In genomic region chr9:125028041-125028440, GRCh38 we compare ENCODE assay signal across 22 cellular contexts.
DNase-seq lines count a peak whose midpoint lies in the region; ATAC-seq, FAIRE-seq and TF ChIP-seq lines count a peak whose summit lies in the region.
"Had no signal": no experiment of that assay in that cellular context is flagged by ENCODE, and none has a peak within 500 bp of the region (broad histone marks: within the 10 kb centered on the region; RNA-seq: fewer than 3 reads in every experiment).

No MANE protein-coding gene starts in this region.

- no peak overlapping the region for H4K5ac ChIP-seq in IMR-90 (ENCODE audit: low read depth, low read length)

- H3K9me3 Mint-ChIP-seq in CD8-positive, alpha-beta memory T cell: no peaks in the 10 kb centered on the region
- H3K9me3 Mint-ChIP-seq: CD4-positive, CD25-positive, alpha-beta regulatory T cell; GM23338; HFFc6 had no signal

- no peak overlapping the region for H2BK20ac ChIP-seq in IMR-90 (ENCODE audit: low read depth, low read length)

- H3K4me1 ChIP-seq in IMR-90 (ENCODE audit: control insufficient read depth, insufficient read depth, low read length) (peaks cover 1% of the 10 kb centered on the region; the same call in 1 of the 2 replicates), HepG2 (ENCODE audit: insufficient read depth, low read length) (no peaks in the 10 kb centered on the region), small intestine (ENCODE audit: control insufficient read depth in 2 of 2, insufficient read depth in 1 of 2, low read depth in 1 of 2, low read length in 1 of 2) (no peaks in the 10 kb centered on the region)
- no peaks in the 10 kb centered on the region for H3K4me1 ChIP-seq in CD8-positive, alpha-beta memory T cell (ENCODE audit: insufficient read depth, low read length)
- H3K4me1 ChIP-seq: BLaER1, Caco-2, HAP-1 had no signal

- peaks cover 0 to 3% (median 0%) of the 10 kb centered on the region in 3 donors for H3K4me1 Mint-ChIP-seq in CD8-positive, alpha-beta memory T cell
- H3K4me1 Mint-ChIP-seq: B cell, GM23338 had no signal

- H3K36me3 ChIP-seq in IMR-90 (ENCODE audit: control insufficient read depth, insufficient read depth, low read length): peaks cover 1% of the 10 kb centered on the region
- peaks cover 3 to 15% of the 10 kb centered on the region in 2 experiments; a peak in 3 of 5 replicates for H3K36me3 ChIP-seq in HepG2 (replicated peaks in 1 of 2; ENCODE audit: control insufficient read depth in 1 of 2, insufficient read depth in 2 of 2, low read length in 2 of 2)
- no peaks in the 10 kb centered on the region for H3K36me3 ChIP-seq in small intestine (ENCODE audit: control insufficient read depth in 2 of 2, insufficient read depth in 2 of 2, low read length in 2 of 2)
- H3K36me3 ChIP-seq in CD8-positive, alpha-beta memory T cell (ENCODE audit: insufficient read depth, low read length): peaks cover 3% of the 10 kb centered on the region

- no peak overlapping the region for H3K23ac ChIP-seq in IMR-90 (ENCODE audit: low read depth, low read length)

- peaks cover 0 to 43% (median 16%) of the 10 kb centered on the region in 3 donors for H3K36me3 Mint-ChIP-seq in CD8-positive, alpha-beta memory T cell

- no peaks in the 10 kb centered on the region; a peak in 1 of 4 replicates for H3K79me1 ChIP-seq in IMR-90 (ENCODE audit: low read depth in 1 of 2, low read length in 2 of 2)

- no peak overlapping the region for H3K14ac ChIP-seq in IMR-90 (replicated peaks; ENCODE audit: low read depth, low read length)

- intact Hi-C loops in IMR-90 (cut with micrococcal nuclease) (no loop called here), HepG2 (cut with micrococcal nuclease; ENCODE audit: unreplicated experiment) (no loop called here)

- TF ChIP-seq CTCF in IMR-90 (conservative IDR thresholded peaks at IDR 0.05; ENCODE audit: low read depth, low read length): no peak
- TF ChIP-seq CTCF in HepG2 (CRISPR knock-in tag; IDR thresholded peaks at IDR 0.05): no peak

- no peak overlapping the region for H2BK5ac ChIP-seq in IMR-90 (ENCODE audit: low read depth, low read length, poor library complexity, severe bottlenecking)

- H4K8ac ChIP-seq in IMR-90 (ENCODE audit: low read depth in 2 of 2, low read length in 2 of 2): no peak overlapping the region

- H3K4me3 Mint-ChIP-seq in CD8-positive, alpha-beta memory T cell: no peak overlapping the region
- H3K4me3 Mint-ChIP-seq: B cell; CD4-positive, CD25-positive, alpha-beta regulatory T cell; GM23338; HFFc6 had no signal

- H3K4me3 ChIP-seq in IMR-90 (ENCODE audit: insufficient read depth, low read depth, low read length) (no peak overlapping the region), HepG2 (replicated peaks in 1 of 3; ENCODE audit: insufficient read depth in 1 of 3, low read depth in 2 of 3, low read length in 3 of 3) (no peak overlapping the region), small intestine (ENCODE audit: low read depth in 1 of 2, low read length in 2 of 2) (no peak overlapping the region)
- H3K4me3 ChIP-seq in CD8-positive, alpha-beta memory T cell (ENCODE audit: low read length): no peak overlapping the region
- H3K4me3 ChIP-seq: BLaER1, GM23338, HAP-1 had no signal

- no TSS peak for BruUV-seq in IMR-90 (replicated peaks; lab: Mats Ljungman, UMichigan)
- no TSS peak for BruUV-seq in HepG2 (replicated peaks; lab: Mats Ljungman, UMichigan)

- TF ChIP-seq RAD21 in IMR-90 (IDR thresholded peaks at IDR 0.05; ENCODE audit: low read length) (no peak), HepG2 (CRISPR knock-in tag; IDR thresholded peaks at IDR 0.05) (no peak)

- H3K27ac ChIP-seq in IMR-90 (ENCODE audit: insufficient read depth, low read length) (no peak overlapping the region), HepG2 (ENCODE audit: extremely low read length, insufficient read depth, low read length) (no peak overlapping the region), small intestine (ENCODE audit: low read depth in 1 of 2, low read length in 1 of 2) (no peak overlapping the region)
- H3K27ac ChIP-seq in CD8-positive, alpha-beta memory T cell (ENCODE audit: low read depth, low read length): no peak overlapping the region
- H3K27ac ChIP-seq: 22Rv1, BLaER1, C4-2B had no signal

- H3K9me1 ChIP-seq in IMR-90 (ENCODE audit: insufficient read depth, low read length): peaks cover 4% of the 10 kb centered on the region; the same call in 1 of the 2 replicates

- H2BK120ac ChIP-seq in IMR-90 (ENCODE audit: low read depth, low read length): no peak overlapping the region

- no peak overlapping the region for H3K4ac ChIP-seq in IMR-90 (ENCODE audit: low read depth, low read length)

- H3K56ac ChIP-seq in IMR-90 (ENCODE audit: extremely low read depth, insufficient read depth, low read length): no peak overlapping the region

- CTCF ChIA-PET in IMR-90 (lab: Yijun Ruan, JAX) (no interaction called here), HepG2 (lab: Yijun Ruan, JAX; ENCODE audit: low intra/inter-chr PET ratio, low total read pairs) (no interaction called here)
- CTCF ChIA-PET in CD8-positive, alpha-beta memory T cell (lab: Charles Lee): no interaction called here

- no peaks in the 10 kb centered on the region for H3K27me3 ChIP-seq in IMR-90 (ENCODE audit: control insufficient read depth, insufficient read depth, low read length)
- H3K27me3 ChIP-seq in HepG2 (ENCODE audit: control insufficient read depth in 1 of 2, insufficient read depth in 2 of 2, low read length in 2 of 2): no peaks in the 10 kb centered on the region
- H3K27me3 ChIP-seq in small intestine (ENCODE audit: control insufficient read depth in 2 of 2, insufficient read depth in 2 of 2, low read length in 2 of 2): no peaks in the 10 kb centered on the region
- H3K27me3 ChIP-seq in CD8-positive, alpha-beta memory T cell (ENCODE audit: insufficient read depth, low read length, poor library complexity, severe bottlenecking): no peaks in the 10 kb centered on the region
- H3K27me3 ChIP-seq: BLaER1 had no signal

- H4K91ac ChIP-seq in IMR-90 (ENCODE audit: insufficient read depth, low read depth, low read length): no peak overlapping the region

- POLR2A ChIA-PET in IMR-90 (lab: Charles Lee; ENCODE audit: unreplicated experiment) (no interaction called here), HepG2 (lab: Yijun Ruan, JAX) (no interaction called here)
- POLR2A ChIA-PET in CD8-positive, alpha-beta memory T cell (lab: Charles Lee): no interaction called here

- dilution Hi-C loops in IMR-90 (cut with HindIII; ENCODE audit: low sequenced_read_pairs, unreplicated experiment): no loop called here

- H2AK9ac ChIP-seq in IMR-90 (replicated peaks; ENCODE audit: low read depth, low read length, poor library complexity): no peak overlapping the region

- H4K20me1 ChIP-seq in IMR-90 (ENCODE audit: insufficient read depth, low read length): no peaks in the 10 kb centered on the region
- no peaks in the 10 kb centered on the region for H4K20me1 ChIP-seq in HepG2 (ENCODE audit: insufficient read depth, low read length)

- TF ChIP-seq POLR2A in IMR-90 (IDR thresholded peaks at IDR 0.05; ENCODE audit: low read depth, low read length): no peak
- TF ChIP-seq POLR2A in HepG2 (IDR thresholded peaks at IDR 0.05; ENCODE audit: insufficient read depth in 1 of 2, low read depth in 2 of 2, low read length in 2 of 2): no peak

- no peak overlapping the region for H2BK15ac ChIP-seq in IMR-90 (ENCODE audit: low read depth, low read length)

- H3K4me2 ChIP-seq in IMR-90 (ENCODE audit: low read depth, low read length) (no peak overlapping the region), HepG2 (ENCODE audit: low read depth, low read length) (no peak overlapping the region)
- H3K4me2 ChIP-seq: BLaER1, GM23338 had no signal

- no peak overlapping the region for H2AFZ ChIP-seq in IMR-90 (replicated peaks; ENCODE audit: low read length, poor library complexity)
- no peak overlapping the region for H2AFZ ChIP-seq in HepG2 (ENCODE audit: low read length)
- H2AFZ ChIP-seq: GM23338 had no signal

- no peak overlapping the region for H3K27ac Mint-ChIP-seq in CD8-positive, alpha-beta memory T cell
- H3K27ac Mint-ChIP-seq: B cell; CD4-positive, CD25-positive, alpha-beta regulatory T cell; GM23338; HFFc6 had no signal

- H2AK5ac ChIP-seq in IMR-90 (ENCODE audit: low read depth, low read length): no peak overlapping the region

- ATAC-seq in IMR-90 (ENCODE audit: low read depth) (no peak), HepG2 (no peak), HG03342 (IDR thresholded peaks at IDR 0.05; ENCODE audit: unreplicated experiment) (no peak)
- ATAC-seq: GM23338 had no signal

- TF ChIP-seq EP300 in HepG2 (IDR thresholded peaks at IDR 0.05; ENCODE audit: low read depth in 2 of 2, low read length in 2 of 2) (no peak), HepG2 (CRISPR knock-in tag; IDR thresholded peaks at IDR 0.05; ENCODE audit: borderline replicate concordance) (no peak)

- no peak overlapping the region for H3K18ac ChIP-seq in IMR-90 (ENCODE audit: low read depth, low read length)

- DNase-seq in COLO829 (ENCODE audit: low spot score) (peak; percentile 6), IMR-90 (no peak), HepG2 (ENCODE audit: low spot score) (no peak), small intestine (peak; percentile 7), HT-29 (ENCODE audit: low spot score) (no peak)
- DNase-seq in CD8-positive, alpha-beta memory T cell: no peak
- DNase-seq: Caco-2; CD4-positive, CD25-positive, alpha-beta regulatory T cell; DMS 273 treated with DMSO at 0.1 percent for 48 hours; DMS53; DMS79 treated with DMSO at 0.1 percent for 48 hours; GF-D8; HFFc6 had no signal

- no peaks in the 10 kb centered on the region for H3K79me2 ChIP-seq in HepG2 (ENCODE audit: insufficient read depth, low read length)

- in situ Hi-C loops in IMR-90 (cut with MboI; ENCODE audit: low sequenced_read_pairs) (no loop called here), HepG2 (cut with HindIII; ENCODE audit: extremely low pct_ligation_motif_present, low pct_unique_long_range_greater_than_20kb) (loop anchor here (10.0 kb wide), 1 partner anchor 57 kb away; no protein-coding TSS in a partner anchor)

- WGBS in IMR-90 (ENCODE audit: extremely low coverage in 2 of 2, insufficient read length in 1 of 2), 2 experiments: no CpG with 5 or more reads among the region's 3 CpGs
- WGBS in HepG2 (ENCODE audit: low lambda C conversion rate): 93% methylated on average over 3 of the region's 3 CpGs
- WGBS in small intestine, 3 donors: 66 to 74% (median 67%) methylated on average over 3 of the region's 3 CpGs

- H3K9ac ChIP-seq in IMR-90 (ENCODE audit: low read depth, low read length): no peak overlapping the region
- no peak overlapping the region for H3K9ac ChIP-seq in HepG2 (ENCODE audit: insufficient read depth, low read depth, low read length)
- H3K9ac ChIP-seq: BLaER1 had no signal

- H3K27me3 Mint-ChIP-seq in CD8-positive, alpha-beta memory T cell: no peaks in the 10 kb centered on the region
- H3K27me3 Mint-ChIP-seq: B cell; CD4-positive, CD25-positive, alpha-beta regulatory T cell had no signal

- H3K9me3 ChIP-seq in IMR-90 (ENCODE audit: control insufficient read depth, insufficient read depth, low read length) (no peaks in the 10 kb centered on the region), HepG2 (ENCODE audit: low read length) (no peaks in the 10 kb centered on the region), small intestine (ENCODE audit: control insufficient read depth, low read depth) (no peaks in the 10 kb centered on the region)
- no peaks in the 10 kb centered on the region for H3K9me3 ChIP-seq in CD8-positive, alpha-beta memory T cell (ENCODE audit: low read length)
- H3K9me3 ChIP-seq: BLaER1, Caco-2, HAP-1 had no signal

- FAIRE-seq in HepG2 (lab: Jason Lieb, UNC) (no peak), small intestine (lab: Jason Lieb, UNC) (no peak)
- FAIRE-seq: GM12891, GM18507 had no signal

Comparison
In these comparisons a context has a peak if more than half of its experiments do, and no peak if none do; other contexts are left out.
1. DNase-seq: peak in COLO829 (single experiment) and small intestine (single experiment); none in IMR-90 (single experiment), HepG2 (single experiment), HT-29 (single experiment) and CD8-positive, alpha-beta memory T cell (0 of 5).